In the genomic region with DNA sequence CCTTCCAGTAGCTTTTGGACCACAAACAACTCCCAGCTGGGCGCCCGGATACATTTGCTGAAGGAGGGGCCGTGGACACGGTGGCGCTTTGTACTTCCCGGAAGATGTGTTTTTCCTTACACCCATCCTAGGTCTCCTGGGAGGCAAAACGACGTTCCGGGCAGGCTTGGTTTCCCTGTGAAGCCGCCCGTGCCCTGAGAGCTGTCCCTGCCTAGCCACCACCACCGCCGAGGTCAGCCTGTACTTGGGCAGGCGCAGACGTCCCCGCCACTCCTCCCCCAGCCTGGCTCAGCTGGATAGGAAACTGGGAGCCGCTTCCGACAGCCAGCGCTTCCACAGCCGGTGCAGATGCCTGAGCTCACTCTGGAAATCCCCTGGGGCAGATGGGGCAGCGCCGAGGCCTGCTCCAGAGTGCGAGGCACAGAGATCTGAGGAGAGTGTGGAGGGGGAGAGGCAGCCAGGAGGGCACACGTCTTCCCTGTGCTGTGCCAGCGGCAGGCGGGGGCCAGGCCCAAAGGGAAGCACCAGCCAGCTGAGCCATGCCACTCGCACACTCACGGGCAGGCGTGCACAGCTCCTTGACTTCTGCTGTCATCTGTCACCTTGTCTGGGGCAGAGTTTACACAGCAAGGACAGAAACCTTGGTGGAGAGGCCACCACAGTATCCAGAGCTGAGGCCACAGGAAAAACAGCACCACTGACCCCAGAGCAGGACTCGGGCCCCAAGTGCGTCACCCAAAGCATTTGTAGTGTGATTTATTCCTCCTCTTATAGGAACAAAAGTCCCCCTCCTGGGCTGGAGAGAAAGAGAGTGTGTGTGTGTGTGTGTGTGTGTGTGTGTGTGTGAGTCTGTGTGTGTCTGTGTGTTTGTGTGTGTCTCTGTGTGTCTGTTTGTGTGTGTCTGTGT, we compare ENCODE assay signal across 1 cellular context.
A peak's percentile ranks its signal among the peaks of the same experiment; 100 is the strongest.
TF ChIP-seq lines count a peak whose summit lies in the region.

No MANE protein-coding gene starts in this region.

TF ChIP-seq in HepG2, 621 proteins besides CTCF, POLR2A, EP300 and RAD21 (continued from another document and continues in another):
- TF ChIP-seq, protein P1, sequence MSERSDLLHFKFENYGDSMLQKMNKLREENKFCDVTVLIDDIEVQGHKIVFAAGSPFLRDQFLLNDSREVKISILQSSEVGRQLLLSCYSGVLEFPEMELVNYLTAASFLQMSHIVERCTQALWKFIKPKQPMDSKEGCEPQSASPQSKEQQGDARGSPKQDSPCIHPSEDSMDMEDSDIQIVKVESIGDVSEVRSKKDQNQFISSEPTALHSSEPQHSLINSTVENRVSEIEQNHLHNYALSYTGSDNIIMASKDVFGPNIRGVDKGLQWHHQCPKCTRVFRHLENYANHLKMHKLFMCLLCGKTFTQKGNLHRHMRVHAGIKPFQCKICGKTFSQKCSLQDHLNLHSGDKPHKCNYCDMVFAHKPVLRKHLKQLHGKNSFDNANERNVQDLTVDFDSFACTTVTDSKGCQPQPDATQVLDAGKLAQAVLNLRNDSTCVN (CRISPR knock-in tag; IDR thresholded peaks at IDR 0.05; ENCODE audit: borderline replicate concordance) = peak; percentile 78
- TF ChIP-seq MIER2 (CRISPR knock-in tag; IDR thresholded peaks at IDR 0.05) = no peak
- TF ChIP-seq, protein P2, sequence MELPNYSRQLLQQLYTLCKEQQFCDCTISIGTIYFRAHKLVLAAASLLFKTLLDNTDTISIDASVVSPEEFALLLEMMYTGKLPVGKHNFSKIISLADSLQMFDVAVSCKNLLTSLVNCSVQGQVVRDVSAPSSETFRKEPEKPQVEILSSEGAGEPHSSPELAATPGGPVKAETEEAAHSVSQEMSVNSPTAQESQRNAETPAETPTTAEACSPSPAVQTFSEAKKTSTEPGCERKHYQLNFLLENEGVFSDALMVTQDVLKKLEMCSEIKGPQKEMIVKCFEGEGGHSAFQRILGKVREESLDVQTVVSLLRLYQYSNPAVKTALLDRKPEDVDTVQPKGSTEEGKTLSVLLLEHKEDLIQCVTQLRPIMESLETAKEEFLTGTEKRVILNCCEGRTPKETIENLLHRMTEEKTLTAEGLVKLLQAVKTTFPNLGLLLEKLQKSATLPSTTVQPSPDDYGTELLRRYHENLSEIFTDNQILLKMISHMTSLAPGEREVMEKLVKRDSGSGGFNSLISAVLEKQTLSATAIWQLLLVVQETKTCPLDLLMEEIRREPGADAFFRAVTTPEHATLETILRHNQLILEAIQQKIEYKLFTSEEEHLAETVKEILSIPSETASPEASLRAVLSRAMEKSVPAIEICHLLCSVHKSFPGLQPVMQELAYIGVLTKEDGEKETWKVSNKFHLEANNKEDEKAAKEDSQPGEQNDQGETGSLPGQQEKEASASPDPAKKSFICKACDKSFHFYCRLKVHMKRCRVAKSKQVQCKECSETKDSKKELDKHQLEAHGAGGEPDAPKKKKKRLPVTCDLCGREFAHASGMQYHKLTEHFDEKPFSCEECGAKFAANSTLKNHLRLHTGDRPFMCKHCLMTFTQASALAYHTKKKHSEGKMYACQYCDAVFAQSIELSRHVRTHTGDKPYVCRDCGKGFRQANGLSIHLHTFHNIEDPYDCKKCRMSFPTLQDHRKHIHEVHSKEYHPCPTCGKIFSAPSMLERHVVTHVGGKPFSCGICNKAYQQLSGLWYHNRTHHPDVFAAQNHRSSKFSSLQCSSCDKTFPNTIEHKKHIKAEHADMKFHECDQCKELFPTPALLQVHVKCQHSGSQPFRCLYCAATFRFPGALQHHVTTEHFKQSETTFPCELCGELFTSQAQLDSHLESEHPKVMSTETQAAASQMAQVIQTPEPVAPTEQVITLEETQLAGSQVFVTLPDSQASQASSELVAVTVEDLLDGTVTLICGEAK (IDR thresholded peaks at IDR 0.05) = no peak
- TF ChIP-seq, protein P2 (CRISPR knock-in tag; IDR thresholded peaks at IDR 0.05) = peak; percentile 86; the same call in 1 of the 2 replicates
- TF ChIP-seq, protein P3, sequence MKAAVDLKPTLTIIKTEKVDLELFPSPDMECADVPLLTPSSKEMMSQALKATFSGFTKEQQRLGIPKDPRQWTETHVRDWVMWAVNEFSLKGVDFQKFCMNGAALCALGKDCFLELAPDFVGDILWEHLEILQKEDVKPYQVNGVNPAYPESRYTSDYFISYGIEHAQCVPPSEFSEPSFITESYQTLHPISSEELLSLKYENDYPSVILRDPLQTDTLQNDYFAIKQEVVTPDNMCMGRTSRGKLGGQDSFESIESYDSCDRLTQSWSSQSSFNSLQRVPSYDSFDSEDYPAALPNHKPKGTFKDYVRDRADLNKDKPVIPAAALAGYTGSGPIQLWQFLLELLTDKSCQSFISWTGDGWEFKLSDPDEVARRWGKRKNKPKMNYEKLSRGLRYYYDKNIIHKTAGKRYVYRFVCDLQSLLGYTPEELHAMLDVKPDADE (CRISPR knock-in tag; IDR thresholded peaks at IDR 0.05) = no peak
- TF ChIP-seq, protein P4, sequence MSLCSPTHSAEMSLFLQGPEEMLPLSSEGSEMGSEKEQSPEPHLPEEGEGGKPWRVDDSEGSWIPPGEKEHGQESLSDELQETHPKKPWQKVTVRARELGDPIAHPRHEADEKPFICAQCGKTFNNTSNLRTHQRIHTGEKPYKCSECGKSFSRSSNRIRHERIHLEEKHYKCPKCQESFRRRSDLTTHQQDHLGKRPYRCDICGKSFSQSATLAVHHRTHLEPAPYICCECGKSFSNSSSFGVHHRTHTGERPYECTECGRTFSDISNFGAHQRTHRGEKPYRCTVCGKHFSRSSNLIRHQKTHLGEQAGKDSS (CRISPR knock-in tag; IDR thresholded peaks at IDR 0.05; ENCODE audit: borderline replicate concordance, low read depth) = no peak; the same call in 1 of the 2 replicates
- TF ChIP-seq MED1 (CRISPR knock-in tag; IDR thresholded peaks at IDR 0.05) = peak; percentile 77
- TF ChIP-seq JDP2 (CRISPR knock-in tag; IDR thresholded peaks at IDR 0.05; ENCODE audit: borderline replicate concordance) = no peak
- no peak for TF ChIP-seq ZNF644 (CRISPR knock-in tag; IDR thresholded peaks at IDR 0.05; ENCODE audit: low read depth)
- no peak for TF ChIP-seq BRCA1 (CRISPR knock-in tag; IDR thresholded peaks at IDR 0.05)
- no peak for TF ChIP-seq ZNF570 (CRISPR knock-in tag; IDR thresholded peaks at IDR 0.05; ENCODE audit: borderline replicate concordance)
- TF ChIP-seq KDM5B (CRISPR knock-in tag; IDR thresholded peaks at IDR 0.05; ENCODE audit: borderline replicate concordance) = peak; percentile 40; the same call in 1 of the 2 replicates
- TF ChIP-seq, protein P5, sequence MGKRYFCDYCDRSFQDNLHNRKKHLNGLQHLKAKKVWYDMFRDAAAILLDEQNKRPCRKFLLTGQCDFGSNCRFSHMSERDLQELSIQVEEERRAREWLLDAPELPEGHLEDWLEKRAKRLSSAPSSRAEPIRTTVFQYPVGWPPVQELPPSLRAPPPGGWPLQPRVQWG (CRISPR knock-in tag; IDR thresholded peaks at IDR 0.05; ENCODE audit: borderline replicate concordance, low read depth) = no peak
- no peak; the same call in 1 of the 2 replicates for TF ChIP-seq DPF2 (CRISPR knock-in tag; IDR thresholded peaks at IDR 0.05; ENCODE audit: borderline replicate concordance, low read depth)
- TF ChIP-seq, protein P6, sequence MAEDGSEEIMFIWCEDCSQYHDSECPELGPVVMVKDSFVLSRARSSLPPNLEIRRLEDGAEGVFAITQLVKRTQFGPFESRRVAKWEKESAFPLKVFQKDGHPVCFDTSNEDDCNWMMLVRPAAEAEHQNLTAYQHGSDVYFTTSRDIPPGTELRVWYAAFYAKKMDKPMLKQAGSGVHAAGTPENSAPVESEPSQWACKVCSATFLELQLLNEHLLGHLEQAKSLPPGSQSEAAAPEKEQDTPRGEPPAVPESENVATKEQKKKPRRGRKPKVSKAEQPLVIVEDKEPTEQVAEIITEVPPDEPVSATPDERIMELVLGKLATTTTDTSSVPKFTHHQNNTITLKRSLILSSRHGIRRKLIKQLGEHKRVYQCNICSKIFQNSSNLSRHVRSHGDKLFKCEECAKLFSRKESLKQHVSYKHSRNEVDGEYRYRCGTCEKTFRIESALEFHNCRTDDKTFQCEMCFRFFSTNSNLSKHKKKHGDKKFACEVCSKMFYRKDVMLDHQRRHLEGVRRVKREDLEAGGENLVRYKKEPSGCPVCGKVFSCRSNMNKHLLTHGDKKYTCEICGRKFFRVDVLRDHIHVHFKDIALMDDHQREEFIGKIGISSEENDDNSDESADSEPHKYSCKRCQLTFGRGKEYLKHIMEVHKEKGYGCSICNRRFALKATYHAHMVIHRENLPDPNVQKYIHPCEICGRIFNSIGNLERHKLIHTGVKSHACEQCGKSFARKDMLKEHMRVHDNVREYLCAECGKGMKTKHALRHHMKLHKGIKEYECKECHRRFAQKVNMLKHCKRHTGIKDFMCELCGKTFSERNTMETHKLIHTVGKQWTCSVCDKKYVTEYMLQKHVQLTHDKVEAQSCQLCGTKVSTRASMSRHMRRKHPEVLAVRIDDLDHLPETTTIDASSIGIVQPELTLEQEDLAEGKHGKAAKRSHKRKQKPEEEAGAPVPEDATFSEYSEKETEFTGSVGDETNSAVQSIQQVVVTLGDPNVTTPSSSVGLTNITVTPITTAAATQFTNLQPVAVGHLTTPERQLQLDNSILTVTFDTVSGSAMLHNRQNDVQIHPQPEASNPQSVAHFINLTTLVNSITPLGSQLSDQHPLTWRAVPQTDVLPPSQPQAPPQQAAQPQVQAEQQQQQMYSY (CRISPR knock-in tag; IDR thresholded peaks at IDR 0.05) = no peak
- TF ChIP-seq ZNF10 (CRISPR knock-in tag; IDR thresholded peaks at IDR 0.05; ENCODE audit: borderline replicate concordance, low read depth) = no peak
- peak; percentile 18; the same call in 1 of the 2 replicates for TF ChIP-seq NCOA2 (CRISPR knock-in tag; IDR thresholded peaks at IDR 0.05)
- peak; percentile 53; the same call in 1 of the 2 replicates for TF ChIP-seq FOXA3 (CRISPR knock-in tag; IDR thresholded peaks at IDR 0.05)
- no peak for TF ChIP-seq ZNF24 (IDR thresholded peaks at IDR 0.05)
- TF ChIP-seq, protein P7, sequence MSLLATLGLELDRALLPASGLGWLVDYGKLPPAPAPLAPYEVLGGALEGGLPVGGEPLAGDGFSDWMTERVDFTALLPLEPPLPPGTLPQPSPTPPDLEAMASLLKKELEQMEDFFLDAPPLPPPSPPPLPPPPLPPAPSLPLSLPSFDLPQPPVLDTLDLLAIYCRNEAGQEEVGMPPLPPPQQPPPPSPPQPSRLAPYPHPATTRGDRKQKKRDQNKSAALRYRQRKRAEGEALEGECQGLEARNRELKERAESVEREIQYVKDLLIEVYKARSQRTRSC (CRISPR knock-in tag; IDR thresholded peaks at IDR 0.05; ENCODE audit: low read depth) = 0 out of 2 replicates have a peak, but pooled peaks have one; percentile 15
- no peak for TF ChIP-seq ZNF253 (CRISPR knock-in tag; IDR thresholded peaks at IDR 0.05; ENCODE audit: borderline replicate concordance)
- TF ChIP-seq ZNF296 (CRISPR knock-in tag; conservative IDR thresholded peaks at IDR 0.05) = peak; percentile 83; the same call in 1 of the 2 replicates
- TF ChIP-seq, protein P8, sequence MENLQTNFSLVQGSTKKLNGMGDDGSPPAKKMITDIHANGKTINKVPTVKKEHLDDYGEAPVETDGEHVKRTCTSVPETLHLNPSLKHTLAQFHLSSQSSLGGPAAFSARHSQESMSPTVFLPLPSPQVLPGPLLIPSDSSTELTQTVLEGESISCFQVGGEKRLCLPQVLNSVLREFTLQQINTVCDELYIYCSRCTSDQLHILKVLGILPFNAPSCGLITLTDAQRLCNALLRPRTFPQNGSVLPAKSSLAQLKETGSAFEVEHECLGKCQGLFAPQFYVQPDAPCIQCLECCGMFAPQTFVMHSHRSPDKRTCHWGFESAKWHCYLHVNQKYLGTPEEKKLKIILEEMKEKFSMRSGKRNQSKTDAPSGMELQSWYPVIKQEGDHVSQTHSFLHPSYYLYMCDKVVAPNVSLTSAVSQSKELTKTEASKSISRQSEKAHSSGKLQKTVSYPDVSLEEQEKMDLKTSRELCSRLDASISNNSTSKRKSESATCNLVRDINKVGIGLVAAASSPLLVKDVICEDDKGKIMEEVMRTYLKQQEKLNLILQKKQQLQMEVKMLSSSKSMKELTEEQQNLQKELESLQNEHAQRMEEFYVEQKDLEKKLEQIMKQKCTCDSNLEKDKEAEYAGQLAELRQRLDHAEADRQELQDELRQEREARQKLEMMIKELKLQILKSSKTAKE (CRISPR knock-in tag; IDR thresholded peaks at IDR 0.05; ENCODE audit: borderline replicate concordance) = peak; percentile 54
- no peak for TF ChIP-seq HMG20B (CRISPR knock-in tag; conservative IDR thresholded peaks at IDR 0.05)
- TF ChIP-seq U2AF2 (IDR thresholded peaks at IDR 0.05; ENCODE audit: low read depth, low read length) = no peak
- peak; percentile 79; the same call in 1 of the 2 replicates for TF ChIP-seq ZNF331 (CRISPR knock-in tag; IDR thresholded peaks at IDR 0.05)
- no peak for TF ChIP-seq RAD51 (IDR thresholded peaks at IDR 0.05; ENCODE audit: borderline replicate concordance)
- TF ChIP-seq ZNF788 (CRISPR knock-in tag; IDR thresholded peaks at IDR 0.05; ENCODE audit: borderline replicate concordance) = peak; percentile 80; the same call in 1 of the 2 replicates
- TF ChIP-seq ZNF451 (CRISPR knock-in tag; IDR thresholded peaks at IDR 0.05) = peak; percentile 66
- TF ChIP-seq ZNF749 (CRISPR knock-in tag; IDR thresholded peaks at IDR 0.05; ENCODE audit: borderline replicate concordance) = peak; percentile 52; the same call in 1 of the 2 replicates
- TF ChIP-seq, protein P9, sequence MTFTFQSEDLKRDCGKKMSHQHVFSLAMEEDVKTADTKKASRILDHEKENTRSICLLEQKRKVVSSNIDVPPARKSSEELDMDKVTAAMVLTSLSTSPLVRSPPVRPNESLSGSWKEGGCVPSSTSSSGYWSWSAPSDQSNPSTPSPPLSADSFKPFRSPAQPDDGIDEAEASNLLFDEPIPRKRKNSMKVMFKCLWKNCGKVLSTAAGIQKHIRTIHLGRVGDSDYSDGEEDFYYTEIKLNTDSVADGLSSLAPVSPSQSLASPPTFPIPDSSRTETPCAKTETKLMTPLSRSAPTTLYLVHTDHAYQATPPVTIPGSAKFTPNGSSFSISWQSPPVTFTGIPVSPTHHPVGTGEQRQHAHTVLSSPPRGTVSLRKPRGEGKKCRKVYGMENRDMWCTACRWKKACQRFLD (CRISPR knock-in tag; IDR thresholded peaks at IDR 0.05; ENCODE audit: borderline replicate concordance) = no peak; the same call in 1 of the 2 replicates
- peak; percentile 79; the same call in 1 of the 2 replicates for TF ChIP-seq ARNT2 (CRISPR knock-in tag; IDR thresholded peaks at IDR 0.05; ENCODE audit: low read depth)
